In genomic region chr11:56783448-56784041, GRCh38 we compare ENCODE assay signal across 8 cellular contexts.
DNase-seq lines count a peak whose midpoint lies in the region; ATAC-seq and TF ChIP-seq lines count a peak whose summit lies in the region.

No MANE protein-coding gene starts in this region.

- H3K4me3 ChIP-seq in retinal pigment epithelial cell (ENCODE audit: low read length): no peak overlapping the region

- no peak for ATAC-seq in GM18858 (IDR thresholded peaks at IDR 0.05; ENCODE audit: unreplicated experiment)

- DNase-seq in SIG-M5 treated with dmso at 0.1 percent for 504 hours (lab: John Stamatoyannopoulos, UW; ENCODE audit: unreplicated experiment): peak; percentile 38
- DNase-seq in SIG-M5 (lab: John Stamatoyannopoulos, UW): no peak
- peak; percentile 66 for DNase-seq in LoVo (ENCODE audit: low spot score)
- peak; percentile 22 for DNase-seq in SKM-1 (lab: John Stamatoyannopoulos, UW; ENCODE audit: unreplicated experiment)
- DNase-seq in fibroblast of the conjunctiva (ENCODE audit: low read depth): peak; percentile 40
- peak; percentile 10 for DNase-seq in retinal pigment epithelial cell (ENCODE audit: low read depth)
- DNase-seq in DMS114 treated with DMSO at 0.1 percent for 48 hours (lab: John Stamatoyannopoulos, UW; ENCODE audit: unreplicated experiment): no peak

- TF ChIP-seq CTCF in retinal pigment epithelial cell (conservative IDR thresholded peaks at IDR 0.05; ENCODE audit: low read depth, low read length): peak; percentile 53

Comparison
In these comparisons a context has a peak if more than half of its experiments do, and no peak if none do; other contexts are left out.
1. DNase-seq: peak in SIG-M5 treated with dmso at 0.1 percent for 504 hours (single experiment), LoVo (single experiment), SKM-1 (single experiment), fibroblast of the conjunctiva (single experiment) and retinal pigment epithelial cell (single experiment); none in SIG-M5 (single experiment) and DMS114 treated with DMSO at 0.1 percent for 48 hours (single experiment).